In the genomic region with DNA sequence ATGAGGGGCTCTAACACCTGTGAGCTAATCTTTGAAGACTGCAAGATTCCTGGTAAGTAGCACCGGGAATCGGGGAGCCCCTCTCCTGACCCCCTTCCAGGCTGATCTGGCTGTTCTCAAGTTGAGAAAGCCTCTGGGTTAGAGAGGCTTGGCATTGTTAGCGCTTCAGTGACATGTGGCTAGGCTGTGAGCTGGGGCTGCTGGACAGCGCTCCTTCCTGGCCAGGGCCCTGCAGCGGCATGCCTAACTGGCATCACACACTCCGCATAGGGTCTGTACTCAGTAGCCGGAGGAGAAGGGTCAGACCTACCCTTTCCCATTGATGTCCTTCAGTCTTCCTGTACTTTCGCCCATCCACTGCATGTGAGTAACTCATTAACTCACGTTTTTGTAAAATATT, we compare ENCODE assay signal across 19 cellular contexts.
"Had no signal": no experiment of that assay in that cellular context is flagged by ENCODE, and none has a peak within 500 bp of the region (broad histone marks: within the 10 kb centered on the region; RNA-seq: fewer than 3 reads in every experiment).

No MANE protein-coding gene starts in this region.

- H3K4me3 Mint-ChIP-seq: immature natural killer cell; nephron; stimulated activated effector memory CD8-positive, alpha-beta T cell treated with anti-CD3 and anti-CD28 coated beads, Interleukin-12 subunit alpha, Interleukin-12 subunit beta, amount 100 ng/mL, for 72 hours; type B pancreatic cell had no signal

- H3K4me3 ChIP-seq: colonic mucosa, left ventricle myocardium inferior, lung, right atrium auricular region, smooth muscle cell, suprapubic skin, thyroid gland had no signal

- H3K4me1 ChIP-seq: colonic mucosa, foreskin keratinocyte, right atrium auricular region, suprapubic skin had no signal

- ATAC-seq: foreskin keratinocyte; stimulated activated effector memory CD8-positive, alpha-beta T cell treated with anti-CD3 and anti-CD28 coated beads, Interleukin-12 subunit alpha, Interleukin-12 subunit beta, amount 100 ng/mL, for 72 hours; stimulated activated naive CD8-positive, alpha-beta T cell treated with anti-CD3 and anti-CD28 coated beads, Interleukin-15, Interleukin-2, amounts not matched to agents 100 U/mL and 50 U/mL, for 24 hours had no signal

- H3K27ac Mint-ChIP-seq: nephron, type B pancreatic cell had no signal

- H3K4me1 Mint-ChIP-seq: nephron had no signal

- H3K9me3 ChIP-seq: colonic mucosa, left ventricle myocardium inferior, neutrophil, right atrium auricular region, suprapubic skin, thyroid gland had no signal

- DNase-seq: dermis blood vessel endothelial cell; foreskin keratinocyte; immature natural killer cell; left ventricle myocardium inferior; mesendoderm; naive B cell; stimulated activated CD4-positive, alpha-beta T cell treated with anti-CD3 and anti-CD28 coated beads, Interleukin-4, amount 100 ng/mL, for 1 hour; stimulated activated CD8-positive, alpha-beta memory T cell treated with anti-CD3 and anti-CD28 coated beads, Interleukin-4, amount 100 ng/mL, for 48 hours; stimulated activated naive CD8-positive, alpha-beta T cell treated with anti-CD3 and anti-CD28 coated beads, Interleukin-15, Interleukin-2, amounts not matched to agents 100 U/mL and 50 U/mL, for 24 hours had no signal

- H3K9me3 Mint-ChIP-seq: immature natural killer cell; naive B cell; nephron; stimulated activated effector memory CD8-positive, alpha-beta T cell treated with anti-CD3 and anti-CD28 coated beads, Interleukin-12 subunit alpha, Interleukin-12 subunit beta, amount 100 ng/mL, for 72 hours; type B pancreatic cell had no signal

- H3K27ac ChIP-seq: colonic mucosa, foreskin keratinocyte, left ventricle myocardium inferior, right atrium auricular region, suprapubic skin had no signal

- H3K27me3 Mint-ChIP-seq: naive B cell, type B pancreatic cell had no signal

- H3K27me3 ChIP-seq: colonic mucosa, foreskin keratinocyte, neutrophil, right atrium auricular region, suprapubic skin, thyroid gland had no signal
